9 cellular contexts compared by ENCODE assay signal in the genomic region with DNA sequence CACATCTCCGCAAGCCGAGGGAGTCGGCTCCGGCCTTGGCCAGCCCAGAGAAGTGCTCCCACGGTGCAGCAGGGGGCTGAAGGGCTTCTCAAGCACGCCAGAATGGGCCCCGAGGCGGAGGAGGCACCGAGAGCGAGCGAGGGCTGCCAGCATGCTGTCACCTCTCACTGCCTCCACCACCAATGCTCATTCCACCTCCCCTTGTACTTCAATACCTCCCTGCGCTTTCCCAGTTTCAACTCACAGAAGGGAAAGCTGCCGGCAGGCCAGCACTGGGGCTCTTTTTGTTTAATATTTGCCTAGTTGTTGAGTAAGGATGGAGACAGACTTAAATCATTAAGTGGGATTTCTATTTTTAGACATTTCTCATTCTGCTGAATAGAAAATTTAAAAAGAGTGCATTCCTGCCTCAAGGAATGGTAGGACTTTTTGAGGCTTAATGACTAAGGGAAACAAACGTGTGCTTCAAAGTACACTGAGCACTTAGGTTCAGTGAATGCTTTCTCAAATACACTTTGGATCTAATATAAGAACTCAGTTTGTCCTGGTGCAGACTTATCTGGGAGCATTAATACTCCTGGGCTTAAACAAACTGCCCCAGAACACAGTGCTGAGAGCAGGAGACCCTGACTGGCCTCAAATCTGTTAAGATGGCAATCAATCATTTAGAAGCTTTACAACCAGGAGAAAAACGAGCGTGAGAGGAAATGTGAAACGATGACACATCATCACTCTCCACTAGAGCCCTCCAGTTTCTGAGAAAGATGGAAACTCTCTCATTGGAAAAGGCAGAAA.
DNase-seq lines count a peak whose midpoint lies in the region; ATAC-seq, FAIRE-seq and TF ChIP-seq lines count a peak whose summit lies in the region.
"Had no signal": no experiment of that assay in that cellular context is flagged by ENCODE, and none has a peak within 500 bp of the region (broad histone marks: within the 10 kb centered on the region; RNA-seq: fewer than 3 reads in every experiment).

No MANE protein-coding gene starts in this region.

- POLR2A ChIA-PET in IMR-90 (lab: Charles Lee; ENCODE audit: unreplicated experiment), result interaction anchor here (0.7 to 1.0 kb wide), 2 partner anchors 132 to 995 kb away, joined by 3 to 5 read pairs; no protein-coding TSS in a partner anchor
- POLR2A ChIA-PET in PC-3 (lab: Charles Lee; ENCODE audit: unreplicated experiment), result no interaction called here

- H2AFZ ChIP-seq in IMR-90 (replicated peaks; ENCODE audit: low read length, poor library complexity) (peak overlapping the region; percentile 90), PC-3 (ENCODE audit: low read length) (no peak overlapping the region)

- H3K9ac ChIP-seq in IMR-90 (ENCODE audit: low read depth, low read length), result peak overlapping the region; percentile 40; the same call in 1 of the 2 replicates
- H3K9ac ChIP-seq in PC-3 (ENCODE audit: low read length), result no peak overlapping the region

- peak overlapping the region; percentile 63 for H3K4ac ChIP-seq in IMR-90 (ENCODE audit: low read depth, low read length)

- in situ Hi-C loops in IMR-90 (cut with MboI; ENCODE audit: low sequenced_read_pairs) (no loop called here), G401 (cut with HindIII; ENCODE audit: low sequenced_read_pairs) (no loop called here)

- BruUV-seq in IMR-90 (replicated peaks; lab: Mats Ljungman, UMichigan) (no TSS peak), PC-3 (replicated peaks; lab: Mats Ljungman, UMichigan) (no TSS peak)

- H3K14ac ChIP-seq in IMR-90 (replicated peaks; ENCODE audit: low read depth, low read length), result peak overlapping the region; percentile 61

- peak overlapping the region; percentile 54 for H3K18ac ChIP-seq in IMR-90 (ENCODE audit: low read depth, low read length)

- H3K4me1 Mint-ChIP-seq in mesothelial cell of epicardium, result peaks cover 14% of the 10 kb centered on the region

- H3K36me3 ChIP-seq in IMR-90 (ENCODE audit: control insufficient read depth, insufficient read depth, low read length) (no peaks in the 10 kb centered on the region), bronchial epithelial cell (ENCODE audit: control insufficient read depth, insufficient read depth, low read length) (no peaks in the 10 kb centered on the region), PC-3 (ENCODE audit: low read depth, low read length) (no peaks in the 10 kb centered on the region), heart left ventricle (no peaks in the 10 kb centered on the region)

- peak overlapping the region; percentile 18; the same call in 1 of the 2 replicates for H3K4me3 ChIP-seq in IMR-90 (ENCODE audit: insufficient read depth, low read depth, low read length)
- H3K4me3 ChIP-seq in bronchial epithelial cell (ENCODE audit: low read depth, low read length), result no peak overlapping the region
- H3K4me3 ChIP-seq in PC-3 (ENCODE audit: low read length), result no peak overlapping the region
- no peak overlapping the region for H3K4me3 ChIP-seq in heart left ventricle

- intact Hi-C loops in IMR-90 (cut with micrococcal nuclease), result no loop called here
- intact Hi-C loops in PC-3 (cut with micrococcal nuclease), result no loop called here
- intact Hi-C loops in heart left ventricle (cut with DNase I), result loop anchor here in 1 of 10 donors (10.0 kb wide), 1 partner anchor 70 kb away; no protein-coding TSS in a partner anchor

- H3K56ac ChIP-seq in IMR-90 (ENCODE audit: extremely low read depth, insufficient read depth, low read length), result no peak overlapping the region; the same call in 1 of the 2 replicates

- H2BK15ac ChIP-seq in IMR-90 (ENCODE audit: low read depth, low read length), result peak overlapping the region; percentile 63; the same call in 1 of the 3 replicates

- no peaks in the 10 kb centered on the region for H3K79me2 ChIP-seq in PC-3 (ENCODE audit: low read length)

- peak overlapping the region; percentile 90 for H3K27ac Mint-ChIP-seq in mesothelial cell of epicardium

- H2AK5ac ChIP-seq in IMR-90 (ENCODE audit: low read depth, low read length), result peak overlapping the region; percentile 11; the same call in 1 of the 2 replicates

- CTCF ChIA-PET in IMR-90 (lab: Yijun Ruan, JAX) (no interaction called here), PC-3 (lab: Charles Lee) (no interaction called here)

- peak overlapping the region; percentile 35 for H3K4me3 Mint-ChIP-seq in mesothelial cell of epicardium

- peak overlapping the region; percentile 19 to 61; a peak in 1 of 4 replicates for H4K8ac ChIP-seq in IMR-90 (ENCODE audit: low read depth in 2 of 2, low read length in 2 of 2)

- H3K9me1 ChIP-seq in IMR-90 (ENCODE audit: insufficient read depth, low read length), result peaks cover 13% of the 10 kb centered on the region

- H2BK20ac ChIP-seq in IMR-90 (ENCODE audit: low read depth, low read length), result peak overlapping the region; percentile 58

- no peaks in the 10 kb centered on the region for H3K27me3 ChIP-seq in IMR-90 (ENCODE audit: control insufficient read depth, insufficient read depth, low read length)
- H3K27me3 ChIP-seq in bronchial epithelial cell (ENCODE audit: control insufficient read depth, insufficient read depth, low read length), result no peaks in the 10 kb centered on the region
- H3K27me3 ChIP-seq in PC-3 (ENCODE audit: low read length), result no peaks in the 10 kb centered on the region
- no peaks in the 10 kb centered on the region for H3K27me3 ChIP-seq in heart left ventricle

- peak overlapping the region; percentile 53; the same call in 1 of the 2 replicates for H4K91ac ChIP-seq in IMR-90 (ENCODE audit: insufficient read depth, low read depth, low read length)

- peak overlapping the region; percentile 66; the same call in 1 of the 2 replicates for H4K5ac ChIP-seq in IMR-90 (ENCODE audit: low read depth, low read length)

- peak overlapping the region; percentile 75 for H3K27ac ChIP-seq in IMR-90 (ENCODE audit: insufficient read depth, low read length)
- no peak overlapping the region for H3K27ac ChIP-seq in PC-3 (ENCODE audit: low read length)
- H3K27ac ChIP-seq in heart left ventricle, result no peak overlapping the region

- H3K27me3 Mint-ChIP-seq in mesothelial cell of epicardium (ENCODE audit: low read depth), result no peaks in the 10 kb centered on the region

- peaks cover 10 to 48% of the 10 kb centered on the region in 2 experiments; a peak in 3 of 4 replicates for H3K79me1 ChIP-seq in IMR-90 (ENCODE audit: low read depth in 1 of 2, low read length in 2 of 2)

- H3K4me1 ChIP-seq in IMR-90 (ENCODE audit: control insufficient read depth, insufficient read depth, low read length), result peaks cover 17% of the 10 kb centered on the region
- no peaks in the 10 kb centered on the region for H3K4me1 ChIP-seq in PC-3 (ENCODE audit: insufficient read depth, low read length)
- H3K4me1 ChIP-seq in heart left ventricle, result peaks cover 0 to 11% (median 1%) of the 10 kb centered on the region in 12 donors

- H3K23ac ChIP-seq in IMR-90 (ENCODE audit: low read depth, low read length), result peak overlapping the region; percentile 85

- peak overlapping the region; percentile 95 for H3K4me2 ChIP-seq in IMR-90 (ENCODE audit: low read depth, low read length)
- no peak overlapping the region for H3K4me2 ChIP-seq in PC-3 (ENCODE audit: low read length)

- no peak for TF ChIP-seq POLR2A in IMR-90 (IDR thresholded peaks at IDR 0.05; ENCODE audit: low read depth, low read length)
- TF ChIP-seq POLR2A in heart left ventricle (IDR thresholded peaks at IDR 0.05), result no peak

- FAIRE-seq in bronchial epithelial cell (lab: Jason Lieb, UNC), result no peak

- TF ChIP-seq CTCF in IMR-90 (conservative IDR thresholded peaks at IDR 0.05; ENCODE audit: low read depth, low read length) (no peak), bronchial epithelial cell (IDR thresholded peaks at IDR 0.05; ENCODE audit: insufficient read depth, low read length, severe bottlenecking) (no peak), mesothelial cell of epicardium (IDR thresholded peaks at IDR 0.05; ENCODE audit: unreplicated experiment) (no peak), PC-3 (conservative IDR thresholded peaks at IDR 0.05; ENCODE audit: low read depth, low read length) (no peak), heart left ventricle (IDR thresholded peaks at IDR 0.05) (no peak)

- H3F3A ChIP-seq in PC-3 (ENCODE audit: low read length, unreplicated experiment), result no peaks in the 10 kb centered on the region

- H3K9me3 ChIP-seq in IMR-90 (ENCODE audit: control insufficient read depth, insufficient read depth, low read length) (no peaks in the 10 kb centered on the region), PC-3 (ENCODE audit: low read length) (no peaks in the 10 kb centered on the region), heart left ventricle (no peaks in the 10 kb centered on the region)

- peak overlapping the region; percentile 0 for H2AK9ac ChIP-seq in IMR-90 (replicated peaks; ENCODE audit: low read depth, low read length, poor library complexity)

- H2BK120ac ChIP-seq in IMR-90 (ENCODE audit: low read depth, low read length), result peak overlapping the region; percentile 89

- ATAC-seq in IMR-90 (ENCODE audit: low read depth) (peak; percentile 76), PC-3 (no peak), heart left ventricle (no peak)

- dilution Hi-C loops in IMR-90 (cut with HindIII; ENCODE audit: low sequenced_read_pairs, unreplicated experiment), result no loop called here

- peak overlapping the region; percentile 88 for H2BK5ac ChIP-seq in IMR-90 (ENCODE audit: low read depth, low read length, poor library complexity, severe bottlenecking)

- H4K20me1 ChIP-seq in IMR-90 (ENCODE audit: insufficient read depth, low read length) (no peaks in the 10 kb centered on the region), PC-3 (ENCODE audit: low read length) (no peaks in the 10 kb centered on the region)

- peaks cover 20% of the 10 kb centered on the region for H3K9me3 Mint-ChIP-seq in mesothelial cell of epicardium

- H3K36me3 Mint-ChIP-seq in mesothelial cell of epicardium, result peaks cover 13% of the 10 kb centered on the region

- WGBS in IMR-90 (ENCODE audit: extremely low coverage in 2 of 2, insufficient read length in 1 of 2), 2 experiments, result 50% methylated on average over 5 of the region's 17 CpGs; no CpG with 5 or more reads in 1 of the 2 experiments
- 81 to 85% (median 82%) methylated on average over 16 to 17 of the region's 17 CpGs for WGBS in heart left ventricle, 4 donors

- no peaks in the 10 kb centered on the region for H3K9me2 ChIP-seq in PC-3 (replicated peaks; ENCODE audit: low read length)

- DNase-seq in AG08396 (ENCODE audit: low spot score) (peak; percentile 66), IMR-90 (peak; percentile 81), bronchial epithelial cell (ENCODE audit: low read depth) (peak; percentile 26), mesothelial cell of epicardium (ENCODE audit: low spot score in 2 of 2, unreplicated experiment in 2 of 2) (peak in 1 of 2 experiments; percentile 46), PC-3 (no peak), G401 (ENCODE audit: low spot score) (no peak), heart left ventricle (no peak), Kasumi-1 (lab: John Stamatoyannopoulos, UW) (no peak)
- DNase-seq: DMS 273 treated with DMSO at 0.1 percent for 48 hours had no signal

- TF ChIP-seq RAD21 in IMR-90 (IDR thresholded peaks at IDR 0.05; ENCODE audit: low read length), result no peak

TF ChIP-seq in IMR-90, 13 proteins besides CTCF, POLR2A, EP300 and RAD21 (continues in another document):
- TF ChIP-seq SMC3 (IDR thresholded peaks at IDR 0.05; ENCODE audit: low read depth, low read length) (no peak), NFE2L2 (IDR thresholded peaks at IDR 0.05; ENCODE audit: low read depth, low read length) (peak; percentile 69), MAZ (IDR thresholded peaks at IDR 0.05; ENCODE audit: borderline replicate concordance, low read depth, low read length) (no peak), RCOR1 (IDR thresholded peaks at IDR 0.05; ENCODE audit: insufficient replicate concordance, low read length) (no peak)

Comparison
In these comparisons a context has a peak if more than half of its experiments do, and no peak if none do; other contexts are left out.
1. DNase-seq: peak in AG08396 (single experiment), IMR-90 (single experiment) and bronchial epithelial cell (single experiment); none in PC-3 (single experiment), G401 (single experiment), heart left ventricle (0 of 5) and Kasumi-1 (0 of 2).